In the genomic region with DNA sequence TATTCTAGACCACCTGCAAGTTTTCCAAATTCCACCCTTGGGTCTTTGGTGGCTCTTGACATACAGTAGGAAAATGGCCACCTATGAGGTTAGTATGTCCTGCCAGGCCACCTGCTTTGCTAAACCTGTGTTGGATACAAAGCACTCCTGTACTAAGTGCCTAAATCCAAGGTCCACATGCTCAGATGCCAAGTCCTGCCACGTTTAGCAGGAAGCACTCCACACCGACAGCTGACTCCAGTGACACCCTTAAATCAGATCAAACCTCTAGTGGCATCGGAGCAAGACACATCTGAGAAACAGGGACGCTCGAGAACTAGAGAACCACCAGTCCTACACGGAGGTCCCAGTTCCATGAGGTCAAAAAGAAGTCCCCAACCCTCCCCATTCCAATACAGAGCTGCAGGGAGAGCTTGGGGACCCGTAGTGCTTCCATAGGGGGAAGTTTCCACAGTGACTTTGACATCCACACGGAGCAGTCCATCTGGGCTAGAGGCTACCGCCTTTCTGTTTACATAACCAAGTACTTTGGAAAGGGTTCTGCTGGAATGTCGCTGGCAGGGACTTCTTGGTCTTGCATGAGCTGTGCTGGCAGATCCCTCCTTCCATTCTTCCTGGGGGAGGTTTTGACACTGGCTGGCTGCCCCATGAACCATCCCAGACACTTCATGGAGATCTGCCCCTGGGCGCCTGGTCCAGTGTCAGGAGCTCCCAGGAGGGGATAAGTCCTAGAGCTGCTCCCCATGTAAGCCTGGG, we compare ENCODE assay signal across 1 cellular context.
TF ChIP-seq lines count a peak whose summit lies in the region.

No MANE protein-coding gene starts in this region.

TF ChIP-seq in IMR-90, 13 proteins besides CTCF, POLR2A, EP300 and RAD21 (continued from another document):
- TF ChIP-seq, protein P1, sequence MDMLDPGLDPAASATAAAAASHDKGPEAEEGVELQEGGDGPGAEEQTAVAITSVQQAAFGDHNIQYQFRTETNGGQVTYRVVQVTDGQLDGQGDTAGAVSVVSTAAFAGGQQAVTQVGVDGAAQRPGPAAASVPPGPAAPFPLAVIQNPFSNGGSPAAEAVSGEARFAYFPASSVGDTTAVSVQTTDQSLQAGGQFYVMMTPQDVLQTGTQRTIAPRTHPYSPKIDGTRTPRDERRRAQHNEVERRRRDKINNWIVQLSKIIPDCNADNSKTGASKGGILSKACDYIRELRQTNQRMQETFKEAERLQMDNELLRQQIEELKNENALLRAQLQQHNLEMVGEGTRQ (IDR thresholded peaks at IDR 0.05; ENCODE audit: low read depth, low read length), result no peak
- TF ChIP-seq FOS (IDR thresholded peaks at IDR 0.05; ENCODE audit: low read depth, low read length) (no peak), RFX5 (IDR thresholded peaks at IDR 0.05; ENCODE audit: low read depth, low read length) (no peak), CEBPB (IDR thresholded peaks at IDR 0.05; ENCODE audit: low read depth, low read length) (no peak), CHD1 (IDR thresholded peaks at IDR 0.05; ENCODE audit: low read depth, low read length) (no peak), MXI1 (IDR thresholded peaks at IDR 0.05; ENCODE audit: borderline replicate concordance, low read depth, low read length) (no peak), NFE2L2 (IDR thresholded peaks at IDR 0.05; ENCODE audit: low read depth, low read length) (no peak), BHLHE40 (IDR thresholded peaks at IDR 0.05; ENCODE audit: low read depth, low read length) (no peak)
